9 cellular contexts compared by ENCODE assay signal in genomic region chr12:67220065-67220464, GRCh38. TPM values are rescaled to one million over a fixed set of nuclear protein-coding genes. Genes with fewer than 3 reads are reported as not detected.
DNase-seq lines count a peak whose midpoint lies in the region; ATAC-seq, FAIRE-seq and TF ChIP-seq lines count a peak whose summit lies in the region.
"Had no signal": no experiment of that assay in that cellular context is flagged by ENCODE, and none has a peak within 500 bp of the region (broad histone marks: within the 10 kb centered on the region; RNA-seq: fewer than 3 reads in every experiment).

No MANE protein-coding gene starts in this region.

- H2AFZ ChIP-seq in K562 (ENCODE audit: low read depth, low read length), result no peak overlapping the region

- TF ChIP-seq EP300 in K562 (IDR thresholded peaks at IDR 0.05; ENCODE audit: low read length), result no peak

- FAIRE-seq in K562 (lab: Jason Lieb, UNC), result no peak

- 13% methylated on average over 3 of the region's 4 CpGs for WGBS in K562 (ENCODE audit: insufficient coverage, low coverage, missing lambda C conversion rate)

- DNase-seq in NCI-H1417 (lab: John Stamatoyannopoulos, UW) (peak in 2 of 3 experiments; percentile 18 to 56), NCI-H1417 treated with DMSO at 0.1 percent for 48 hours (lab: John Stamatoyannopoulos, UW) (no peak), NCI-H2171 (lab: John Stamatoyannopoulos, UW) (peak; percentile 34), K562 (ENCODE audit: extremely low read depth in 1 of 4, low spot score in 3 of 4) (peak in 1 of 4 experiments; percentile 18), putamen (ENCODE audit: low spot score) (peak; percentile 8), ureter (ENCODE audit: low spot score) (no peak)

- POLR2A ChIA-PET in K562 (lab: Yijun Ruan, JAX), result no interaction called here

- no peaks in the 10 kb centered on the region for H3K36me3 ChIP-seq in K562 (ENCODE audit: control insufficient read depth, insufficient read depth, low read length)

- TF ChIP-seq CTCF in K562 (IDR thresholded peaks at IDR 0.05 in 2 of 3, conservative IDR thresholded peaks at IDR 0.05 in 1 of 3; ENCODE audit: insufficient read depth in 2 of 3, low read depth in 1 of 3, low read length in 3 of 3), result peak; percentile 24 to 41 (median 40); a peak in 4 of 6 replicates

- no peaks in the 10 kb centered on the region for H3K4me1 ChIP-seq in K562 (replicated peaks in 1 of 2; ENCODE audit: control insufficient read depth in 2 of 2, insufficient read depth in 2 of 2, low read length in 2 of 2)

- CTCF ChIA-PET in K562 (lab: Yijun Ruan, JAX; ENCODE audit: low intra/inter-chr PET ratio), result interaction anchor here (0.5 kb wide), 1 partner anchor 241 kb away, joined by 3 read pairs; no protein-coding TSS in a partner anchor

- TF ChIP-seq POLR2A in K562 (conservative IDR thresholded peaks at IDR 0.05), result no peak

- no peak overlapping the region for H3K27ac ChIP-seq in K562 (ENCODE audit: extremely low read depth, low read depth, low read length)

- no peaks in the 10 kb centered on the region for H3K79me2 ChIP-seq in K562 (ENCODE audit: control insufficient read depth, insufficient read depth, low read length)

- no peaks in the 10 kb centered on the region for H3K9me1 ChIP-seq in K562 (ENCODE audit: control insufficient read depth, insufficient read depth, low read length)

- TF ChIP-seq RAD21 in K562 (CRISPR knock-in tag; conservative IDR thresholded peaks at IDR 0.05 in 1 of 2, IDR thresholded peaks at IDR 0.05 in 1 of 2), result peak in 1 of 2 experiments; percentile 40; a peak in 2 of 4 replicates

- no TSS peak for BruUV-seq in K562 (replicated peaks; lab: Mats Ljungman, UMichigan)

- no peak overlapping the region for H3K4me3 ChIP-seq in K562

- intact Hi-C loops in K562 (cut with micrococcal nuclease), result loop anchor here (10.0 kb wide), 1 partner anchor 195 kb away; no protein-coding TSS in a partner anchor

- in situ Hi-C loops in K562 (cut with MboI), result no loop called here

- peak; percentile 27; the same call in 1 of the 3 replicates for ATAC-seq in K562
- no peak for ATAC-seq in HG02610 (IDR thresholded peaks at IDR 0.05; ENCODE audit: unreplicated experiment)
- no peak for ATAC-seq in GM21619 (IDR thresholded peaks at IDR 0.05; ENCODE audit: unreplicated experiment)
- ATAC-seq: activated naive CD4-positive, alpha-beta T cell treated with anti-CD3 and anti-CD28 coated beads, Interleukin-2, amount 50 U/mL, for 72 hours had no signal

- H3K9me3 ChIP-seq in K562 (replicated peaks; ENCODE audit: control insufficient read depth, insufficient read depth, low read depth, low read length), result no peaks in the 10 kb centered on the region

- H3K4me2 ChIP-seq in K562 (ENCODE audit: insufficient read depth, low read length), result no peak overlapping the region

- H3K27me3 ChIP-seq in K562 (ENCODE audit: control insufficient read depth in 2 of 2, insufficient read depth in 2 of 2, low read length in 2 of 2), result peaks cover 0 to 6% of the 10 kb centered on the region in 2 experiments; a peak in 1 of 5 replicates

- H3K9ac ChIP-seq in K562 (ENCODE audit: insufficient read depth in 1 of 2, low read depth in 2 of 2, low read length in 2 of 2), result no peak overlapping the region

- no peaks in the 10 kb centered on the region for H4K20me1 ChIP-seq in K562 (replicated peaks; ENCODE audit: control insufficient read depth, insufficient read depth, low read length)

TF ChIP-seq in K562, 482 proteins besides CTCF, POLR2A, EP300 and RAD21 (continues in another document):
- TF ChIP-seq ZMIZ1 (IDR thresholded peaks at IDR 0.05; ENCODE audit: low read depth in 2 of 2, low read length in 2 of 2), result no peak
- no peak for TF ChIP-seq ZBTB17 (CRISPR knock-in tag; IDR thresholded peaks at IDR 0.05)
- TF ChIP-seq ASH1L (IDR thresholded peaks at IDR 0.05; ENCODE audit: borderline replicate concordance, low read depth, partially characterized antibody), result no peak
- no peak for TF ChIP-seq NUFIP1 (IDR thresholded peaks at IDR 0.05; ENCODE audit: partially characterized antibody)
- TF ChIP-seq, protein P1, sequence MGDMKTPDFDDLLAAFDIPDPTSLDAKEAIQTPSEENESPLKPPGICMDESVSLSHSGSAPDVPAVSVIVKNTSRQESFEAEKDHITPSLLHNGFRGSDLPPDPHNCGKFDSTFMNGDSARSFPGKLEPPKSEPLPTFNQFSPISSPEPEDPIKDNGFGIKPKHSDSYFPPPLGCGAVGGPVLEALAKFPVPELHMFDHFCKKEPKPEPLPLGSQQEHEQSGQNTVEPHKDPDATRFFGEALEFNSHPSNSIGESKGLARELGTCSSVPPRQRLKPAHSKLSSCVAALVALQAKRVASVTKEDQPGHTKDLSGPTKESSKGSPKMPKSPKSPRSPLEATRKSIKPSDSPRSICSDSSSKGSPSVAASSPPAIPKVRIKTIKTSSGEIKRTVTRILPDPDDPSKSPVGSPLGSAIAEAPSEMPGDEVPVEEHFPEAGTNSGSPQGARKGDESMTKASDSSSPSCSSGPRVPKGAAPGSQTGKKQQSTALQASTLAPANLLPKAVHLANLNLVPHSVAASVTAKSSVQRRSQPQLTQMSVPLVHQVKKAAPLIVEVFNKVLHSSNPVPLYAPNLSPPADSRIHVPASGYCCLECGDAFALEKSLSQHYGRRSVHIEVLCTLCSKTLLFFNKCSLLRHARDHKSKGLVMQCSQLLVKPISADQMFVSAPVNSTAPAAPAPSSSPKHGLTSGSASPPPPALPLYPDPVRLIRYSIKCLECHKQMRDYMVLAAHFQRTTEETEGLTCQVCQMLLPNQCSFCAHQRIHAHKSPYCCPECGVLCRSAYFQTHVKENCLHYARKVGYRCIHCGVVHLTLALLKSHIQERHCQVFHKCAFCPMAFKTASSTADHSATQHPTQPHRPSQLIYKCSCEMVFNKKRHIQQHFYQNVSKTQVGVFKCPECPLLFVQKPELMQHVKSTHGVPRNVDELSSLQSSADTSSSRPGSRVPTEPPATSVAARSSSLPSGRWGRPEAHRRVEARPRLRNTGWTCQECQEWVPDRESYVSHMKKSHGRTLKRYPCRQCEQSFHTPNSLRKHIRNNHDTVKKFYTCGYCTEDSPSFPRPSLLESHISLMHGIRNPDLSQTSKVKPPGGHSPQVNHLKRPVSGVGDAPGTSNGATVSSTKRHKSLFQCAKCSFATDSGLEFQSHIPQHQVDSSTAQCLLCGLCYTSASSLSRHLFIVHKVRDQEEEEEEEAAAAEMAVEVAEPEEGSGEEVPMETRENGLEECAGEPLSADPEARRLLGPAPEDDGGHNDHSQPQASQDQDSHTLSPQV (IDR thresholded peaks at IDR 0.05), result no peak
- TF ChIP-seq, protein P2, sequence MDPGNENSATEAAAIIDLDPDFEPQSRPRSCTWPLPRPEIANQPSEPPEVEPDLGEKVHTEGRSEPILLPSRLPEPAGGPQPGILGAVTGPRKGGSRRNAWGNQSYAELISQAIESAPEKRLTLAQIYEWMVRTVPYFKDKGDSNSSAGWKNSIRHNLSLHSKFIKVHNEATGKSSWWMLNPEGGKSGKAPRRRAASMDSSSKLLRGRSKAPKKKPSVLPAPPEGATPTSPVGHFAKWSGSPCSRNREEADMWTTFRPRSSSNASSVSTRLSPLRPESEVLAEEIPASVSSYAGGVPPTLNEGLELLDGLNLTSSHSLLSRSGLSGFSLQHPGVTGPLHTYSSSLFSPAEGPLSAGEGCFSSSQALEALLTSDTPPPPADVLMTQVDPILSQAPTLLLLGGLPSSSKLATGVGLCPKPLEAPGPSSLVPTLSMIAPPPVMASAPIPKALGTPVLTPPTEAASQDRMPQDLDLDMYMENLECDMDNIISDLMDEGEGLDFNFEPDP (CRISPR knock-in tag; IDR thresholded peaks at IDR 0.05), result no peak
- TF ChIP-seq DNMT1 (IDR thresholded peaks at IDR 0.05), result no peak
- TF ChIP-seq LCOR (CRISPR knock-in tag; IDR thresholded peaks at IDR 0.05), result no peak

RNA-seq across cellular contexts. Expression of gene CAND1, which starts 49.1 kb away (rescaled TPM):
- 52.0 and 222 TPM in 2 replicates for total RNA-seq in K562 (2011; cell fraction: chromatin; rRNA removed; ENCODE audit: low replicate concordance)
- total RNA-seq in K562 (2011; cell fraction: nucleolus; rRNA removed), result 26.5 and 37.0 TPM in 2 replicates
- total RNA-seq in K562 (2011; cell fraction: nucleoplasm; rRNA removed), result 70.0 and 96.4 TPM in 2 replicates
- total RNA-seq in K562 (2014; rRNA removed), result 77.5 and 97.2 TPM in 2 replicates
- 116 and 127 TPM in 2 replicates for total RNA-seq in K562 (2014; rRNA removed; fragmentation: Illumina TruSeq; extraction: Trizol)
- 72.7 and 80.0 TPM in 2 replicates for total RNA-seq in K562 (2015; rRNA removed; fragmentation: Illumina TruSeq; extraction: Trizol)
- total RNA-seq in K562 (2021), result 142 and 144 TPM in 2 replicates
- polyA plus RNA-seq in K562 (2011; rRNA removed), result 134 and 167 TPM in 2 replicates
- polyA plus RNA-seq in K562 (2011; cell fraction: cytosol; rRNA removed), result 20.3 and 40.9 TPM in 2 replicates
- 42.3 and 66.0 TPM in 2 replicates for polyA plus RNA-seq in K562 (2011; cell fraction: nucleus; rRNA removed)
- polyA plus RNA-seq in K562 (2012), result 47.5 and 49.5 TPM in 2 replicates
- 50.1 and 51.3 TPM in 2 replicates for polyA plus RNA-seq in K562 (2014; fragmentation: Illumina TruSeq; extraction: Trizol)
- 10 to 100 TPM; 24.0 to 32.3 TPM for polyA plus RNA-seq in K562 (2014; fragmentation: Nextera tagmentation; extraction: Ambion mirVana)
- polyA plus RNA-seq in K562 (2014; rRNA removed), result 40.7 and 43.5 TPM in 2 replicates
- polyA minus RNA-seq in K562 (2011; rRNA and poly(A)+ RNA removed), result 204 and 240 TPM in 2 replicates
- polyA minus RNA-seq in K562 (2011; cell fraction: cytosol; rRNA and poly(A)+ RNA removed), result 63.5 and 70.4 TPM in 2 replicates
- 53.9 and 102 TPM in 2 replicates for polyA minus RNA-seq in K562 (2011; cell fraction: nucleus; rRNA and poly(A)+ RNA removed)
- 141 TPM for total RNA-seq in ureter

Comparison
In these comparisons a context has a peak if more than half of its experiments do, and no peak if none do; other contexts are left out.
1. DNase-seq: peak in NCI-H1417 (2 of 3), NCI-H2171 (single experiment) and putamen (single experiment); none in NCI-H1417 treated with DMSO at 0.1 percent for 48 hours (single experiment) and ureter (single experiment).